ENCODE assay signal across 10 cellular contexts in the genomic region with DNA sequence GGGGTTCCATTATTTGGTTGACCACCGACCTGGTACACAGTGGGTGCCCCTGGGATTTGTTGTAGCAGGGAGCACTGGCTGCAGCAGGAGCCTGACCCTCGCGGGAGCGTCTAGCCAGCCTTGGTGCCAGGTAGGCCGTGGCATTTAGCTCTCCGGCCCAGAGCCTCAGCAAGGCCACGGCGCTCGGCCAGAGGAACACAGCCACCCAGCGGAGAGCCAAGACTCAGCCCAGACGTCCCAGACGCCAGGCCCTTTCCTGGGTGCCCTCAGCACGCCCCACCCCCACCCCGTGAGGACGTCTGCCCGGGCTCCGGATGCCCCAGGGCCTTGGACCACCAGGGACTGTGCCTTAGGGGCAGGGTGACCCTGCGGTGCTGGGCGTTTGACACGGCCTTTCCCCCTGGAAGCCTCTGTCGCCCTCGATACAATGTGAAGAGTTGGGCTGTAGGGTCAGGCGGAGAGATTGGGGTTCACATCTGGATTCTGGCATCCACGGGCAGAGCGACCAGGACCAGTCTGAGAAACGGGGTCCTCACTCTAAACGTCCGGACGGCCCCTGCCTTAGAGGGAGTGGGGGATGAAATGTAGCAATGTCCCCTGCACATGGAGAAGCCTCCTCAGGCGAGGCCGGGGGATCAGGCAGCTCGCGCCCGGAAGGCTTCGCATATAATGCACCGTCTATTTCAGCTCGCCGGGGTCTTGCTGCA.
DNase-seq lines count a peak whose midpoint lies in the region; ATAC-seq and TF ChIP-seq lines count a peak whose summit lies in the region.
"Had no signal": no experiment of that assay in that cellular context is flagged by ENCODE, and none has a peak within 500 bp of the region (broad histone marks: within the 10 kb centered on the region; RNA-seq: fewer than 3 reads in every experiment).

No MANE protein-coding gene starts in this region.

- ATAC-seq in Right ventricle myocardium inferior (peak; percentile 66), upper lobe of right lung (no peak)

- H3K36me3 Mint-ChIP-seq in nephron (ENCODE audit: low read depth): no peaks in the 10 kb centered on the region
- H3K36me3 Mint-ChIP-seq: brain had no signal

- H3K4me3 ChIP-seq in upper lobe of right lung: no peak overlapping the region

- H3K4me3 Mint-ChIP-seq in nephron: no peak overlapping the region
- H3K4me3 Mint-ChIP-seq: activated CD4-positive, alpha-beta memory T cell treated with anti-CD3 and anti-CD28 coated beads, Interleukin-2, amount 10 ng/mL, durations not matched to agents 7 days and 5 days; brain had no signal

- no peaks in the 10 kb centered on the region for H3K9me3 Mint-ChIP-seq in nephron
- H3K9me3 Mint-ChIP-seq: activated CD4-positive, alpha-beta memory T cell treated with anti-CD3 and anti-CD28 coated beads, Interleukin-2, amount 10 ng/mL, durations not matched to agents 7 days and 5 days had no signal

- H3K36me3 ChIP-seq in upper lobe of right lung: no peaks in the 10 kb centered on the region

- peak overlapping the region in 2 of 3 experiments; percentile 40 to 62 for H3K27ac Mint-ChIP-seq in nephron
- H3K27ac Mint-ChIP-seq: activated CD4-positive, alpha-beta memory T cell treated with anti-CD3 and anti-CD28 coated beads, Interleukin-2, amount 10 ng/mL, durations not matched to agents 7 days and 5 days; brain had no signal

- peaks cover 27% of the 10 kb centered on the region for H3K4me1 ChIP-seq in upper lobe of right lung

- peaks cover 40% of the 10 kb centered on the region for H3K27me3 Mint-ChIP-seq in nephron (ENCODE audit: low read depth)

- H3K27ac ChIP-seq in upper lobe of right lung: no peak overlapping the region

- no peak for TF ChIP-seq CTCF in nephron (IDR thresholded peaks at IDR 0.05; ENCODE audit: unreplicated experiment in 3 of 3)
- TF ChIP-seq CTCF in upper lobe of right lung (IDR thresholded peaks at IDR 0.05): no peak

- H3K4me1 Mint-ChIP-seq in nephron: peaks cover 12% of the 10 kb centered on the region
- H3K4me1 Mint-ChIP-seq: activated CD4-positive, alpha-beta memory T cell treated with anti-CD3 and anti-CD28 coated beads, Interleukin-2, amount 10 ng/mL, durations not matched to agents 7 days and 5 days had no signal

- H3K27me3 ChIP-seq in upper lobe of right lung: peaks cover 3% of the 10 kb centered on the region

- intact Hi-C loops in Right ventricle myocardium inferior (cut with DNase I): loop anchor here (1.0 to 2.0 kb wide), 3 partner anchors 160 to 278 kb away; a partner anchor contains a TSS
- intact Hi-C loops in upper lobe of right lung (cut with DNase I): no loop called here

- peak; percentile 36 for DNase-seq in activated effector memory CD4-positive, alpha-beta T cell treated with anti-CD3 and anti-CD28 coated beads, Interleukin-2, amount 50 U/mL, for 16 hours
- no peak for DNase-seq in activated effector memory CD4-positive, alpha-beta T cell treated with Interleukin-2 at 50 U/mL for 16 hours
- no peak for DNase-seq in Right ventricle myocardium inferior (ENCODE audit: missing footprints)
- peak; percentile 59 for DNase-seq in upper lobe of right lung
- DNase-seq in DMS 273 treated with DMSO at 0.1 percent for 48 hours (lab: John Stamatoyannopoulos, UW): no peak
- DNase-seq in dedifferentiated amniotic fluid mesenchymal stem cell (ENCODE audit: extremely low spot score): no peak
- no peak for DNase-seq in Kasumi-1 (lab: John Stamatoyannopoulos, UW)

- no peaks in the 10 kb centered on the region for H3K9me3 ChIP-seq in upper lobe of right lung

Comparison
In these comparisons a context has a peak if more than half of its experiments do, and no peak if none do; other contexts are left out.
1. DNase-seq: peak in activated effector memory CD4-positive, alpha-beta T cell treated with anti-CD3 and anti-CD28 coated beads, Interleukin-2, amount 50 U/mL, for 16 hours (single experiment) and upper lobe of right lung (single experiment); none in activated effector memory CD4-positive, alpha-beta T cell treated with Interleukin-2 at 50 U/mL for 16 hours (single experiment), Right ventricle myocardium inferior (single experiment), DMS 273 treated with DMSO at 0.1 percent for 48 hours (single experiment), dedifferentiated amniotic fluid mesenchymal stem cell (single experiment) and Kasumi-1 (0 of 2).